Comparison of ENCODE assay signal across 10 cellular contexts in genomic region chr1:31414692-31415370, GRCh38. TPM values are rescaled to one million over a fixed set of nuclear protein-coding genes. Genes with fewer than 3 reads are reported as not detected.
DNase-seq lines count a peak whose midpoint lies in the region; ATAC-seq and TF ChIP-seq lines count a peak whose summit lies in the region.
"Had no signal": no experiment of that assay in that cellular context is flagged by ENCODE, and none has a peak within 500 bp of the region (broad histone marks: within the 10 kb centered on the region; RNA-seq: fewer than 3 reads in every experiment).

No MANE protein-coding gene starts in this region.

- dilution Hi-C loops in mammary epithelial cell (cut with HindIII; ENCODE audit: low sequenced_read_pairs) = no loop called here

- peak; percentile 10 for ATAC-seq in left lobe of liver
- no peak for ATAC-seq in stimulated activated effector memory CD8-positive, alpha-beta T cell treated with anti-CD3 and anti-CD28 coated beads, Interleukin-12 subunit alpha, Interleukin-12 subunit beta, amount 100 ng/mL, for 72 hours
- ATAC-seq in GM19351 (IDR thresholded peaks at IDR 0.05; ENCODE audit: unreplicated experiment) = no peak
- ATAC-seq: gastroesophageal sphincter had no signal

- H3K79me2 ChIP-seq in mammary epithelial cell (ENCODE audit: insufficient read depth, low read length) = peaks cover 71% of the 10 kb centered on the region

- H3K27ac Mint-ChIP-seq in stimulated activated effector memory CD8-positive, alpha-beta T cell treated with anti-CD3 and anti-CD28 coated beads, Interleukin-12 subunit alpha, Interleukin-12 subunit beta, amount 100 ng/mL, for 72 hours = no peak overlapping the region

- peak overlapping the region; percentile 67 for H3K27ac ChIP-seq in mammary epithelial cell (ENCODE audit: insufficient read depth, low read depth, low read length)
- H3K27ac ChIP-seq: gastroesophageal sphincter, neutrophil had no signal

- H3K9me3 Mint-ChIP-seq in stimulated activated effector memory CD8-positive, alpha-beta T cell treated with anti-CD3 and anti-CD28 coated beads, Interleukin-12 subunit alpha, Interleukin-12 subunit beta, amount 100 ng/mL, for 72 hours = no peaks in the 10 kb centered on the region

- TF ChIP-seq CTCF in mammary epithelial cell (conservative IDR thresholded peaks at IDR 0.05 in 1 of 2, IDR thresholded peaks at IDR 0.05 in 1 of 2; ENCODE audit: extremely low read depth in 1 of 2, insufficient read depth in 1 of 2, low read depth in 1 of 2, low read length in 2 of 2) = no peak

- H3K27me3 ChIP-seq in mammary epithelial cell (ENCODE audit: insufficient read depth, low read length) = no peaks in the 10 kb centered on the region

- H3K9me3 ChIP-seq in mammary epithelial cell (replicated peaks; ENCODE audit: insufficient read depth, low read length) = no peaks in the 10 kb centered on the region
- H3K9me3 ChIP-seq: gastroesophageal sphincter, neutrophil had no signal

- peak overlapping the region; percentile 87 for H3K4me2 ChIP-seq in mammary epithelial cell (ENCODE audit: insufficient read depth, low read depth, low read length)

- peak overlapping the region; percentile 73 to 97 (median 92) for H3K4me3 ChIP-seq in mammary epithelial cell (replicated peaks in 1 of 3; ENCODE audit: insufficient read depth in 1 of 3, low read depth in 2 of 3, low read length in 3 of 3)

- H4K20me1 ChIP-seq in mammary epithelial cell (ENCODE audit: insufficient read depth, low read length) = no peaks in the 10 kb centered on the region

- peak overlapping the region; percentile 91 for H3K9ac ChIP-seq in mammary epithelial cell (ENCODE audit: insufficient read depth, low read length)

- DNase-seq in HT-29 (ENCODE audit: low spot score) (peak; percentile 30), mammary epithelial cell (peak; percentile 60), left lobe of liver (ENCODE audit: low spot score) (no peak), SKM-1 (lab: John Stamatoyannopoulos, UW; ENCODE audit: unreplicated experiment) (no peak)
- DNase-seq in stimulated activated effector memory CD8-positive, alpha-beta T cell treated with anti-CD3 and anti-CD28 coated beads, Interleukin-12 subunit alpha, Interleukin-12 subunit beta, amount 100 ng/mL, for 72 hours (ENCODE audit: low spot score in 2 of 2) = no peak
- DNase-seq in activated CD8-positive, alpha-beta memory T cell treated with anti-CD3 and anti-CD28 coated beads, Interleukin-2, amount 50 U/mL, for 4 hours = no peak
- DNase-seq: NK-92 treated with Interleukin-12 subunit alpha and Interleukin-12 subunit beta, amount 100 ng/mL, for 24 hours had no signal

- in situ Hi-C loops in mammary epithelial cell (cut with MboI; ENCODE audit: low sequenced_read_pairs in 2 of 2) = no loop called here

- H3K4me1 Mint-ChIP-seq in stimulated activated effector memory CD8-positive, alpha-beta T cell treated with anti-CD3 and anti-CD28 coated beads, Interleukin-12 subunit alpha, Interleukin-12 subunit beta, amount 100 ng/mL, for 72 hours = peaks cover 21% of the 10 kb centered on the region

- peaks cover 73% of the 10 kb centered on the region for H3K4me1 ChIP-seq in mammary epithelial cell (ENCODE audit: insufficient read depth, low read length)

- H3K36me3 Mint-ChIP-seq in stimulated activated effector memory CD8-positive, alpha-beta T cell treated with anti-CD3 and anti-CD28 coated beads, Interleukin-12 subunit alpha, Interleukin-12 subunit beta, amount 100 ng/mL, for 72 hours = no peaks in the 10 kb centered on the region

- TSS peak; percentile 53 for BruUV-seq in mammary epithelial cell (replicated peaks; lab: Mats Ljungman, UMichigan)

- H2AFZ ChIP-seq in mammary epithelial cell (ENCODE audit: low read depth, low read length) = no peak overlapping the region

- H3K36me3 ChIP-seq in mammary epithelial cell (ENCODE audit: insufficient read depth, low read length) = peaks cover 14% of the 10 kb centered on the region
- H3K36me3 ChIP-seq: gastroesophageal sphincter, neutrophil had no signal

- WGBS in mammary epithelial cell (ENCODE audit: low coverage, missing lambda C conversion rate) = 3% methylated on average over 5 of the region's 6 CpGs

- H3K4me3 Mint-ChIP-seq in stimulated activated effector memory CD8-positive, alpha-beta T cell treated with anti-CD3 and anti-CD28 coated beads, Interleukin-12 subunit alpha, Interleukin-12 subunit beta, amount 100 ng/mL, for 72 hours = peak overlapping the region; percentile 83

- CTCF ChIA-PET in mammary epithelial cell (lab: Charles Lee; ENCODE audit: low non-redundant PET) = no interaction called here

- intact Hi-C loops in mammary epithelial cell (cut with micrococcal nuclease) = loop anchor here (1.0 to 10.0 kb wide), 2 partner anchors 18 to 290 kb away; partner anchors contain the start of gene COL16A1

RNA-seq across cellular contexts. Expression of gene SERINC2, which starts 1.8 kb away (rescaled TPM):
- total RNA-seq in HT-29 (2014; rRNA removed; shearing (Covaris generic)) = 75.9 and 80.4 TPM in 2 replicates
- total RNA-seq in mammary epithelial cell (100 to 1,000 TPM; 230 to 583 TPM), left lobe of liver (69.1 TPM)
- polyA plus RNA-seq in mammary epithelial cell = 737 TPM
- polyA minus RNA-seq in mammary epithelial cell = 521 TPM

RNA-seq across cellular contexts. Expression of gene FABP3, which starts 42.0 kb away (rescaled TPM):
- total RNA-seq in HT-29 (2014; rRNA removed; shearing (Covaris generic)) = not detected in 2 replicates
- under 1 TPM in 1 of 2 donors, not detected in 1; 0.33 TPM for total RNA-seq in mammary epithelial cell
- polyA plus RNA-seq in mammary epithelial cell = 0.24 TPM
- polyA minus RNA-seq in mammary epithelial cell = not detected
- 3.0 TPM for total RNA-seq in left lobe of liver

Comparison
In these comparisons a context has a peak if more than half of its experiments do, and no peak if none do; other contexts are left out.
1. DNase-seq: peak in HT-29 (single experiment) and mammary epithelial cell (single experiment); none in left lobe of liver (single experiment), stimulated activated effector memory CD8-positive, alpha-beta T cell treated with anti-CD3 and anti-CD28 coated beads, Interleukin-12 subunit alpha, Interleukin-12 subunit beta, amount 100 ng/mL, for 72 hours (0 of 2), activated CD8-positive, alpha-beta memory T cell treated with anti-CD3 and anti-CD28 coated beads, Interleukin-2, amount 50 U/mL, for 4 hours (single experiment) and SKM-1 (single experiment).